15 cellular contexts compared by ENCODE assay signal in genomic region chr6:46235242-46235641, GRCh38.
DNase-seq lines count a peak whose midpoint lies in the region; ATAC-seq and TF ChIP-seq lines count a peak whose summit lies in the region.
"Had no signal": no experiment of that assay in that cellular context is flagged by ENCODE, and none has a peak within 500 bp of the region (broad histone marks: within the 10 kb centered on the region; RNA-seq: fewer than 3 reads in every experiment).

No MANE protein-coding gene starts in this region.

- H3K4me3 ChIP-seq in right atrium auricular region = no peak overlapping the region
- H3K4me3 ChIP-seq in dorsolateral prefrontal cortex = no peak overlapping the region
- no peak overlapping the region for H3K4me3 ChIP-seq in psoas muscle
- H3K4me3 ChIP-seq: GM23248, HAP-1 had no signal

- no peaks in the 10 kb centered on the region for H3K27me3 ChIP-seq in right atrium auricular region
- no peaks in the 10 kb centered on the region for H3K27me3 ChIP-seq in dorsolateral prefrontal cortex
- H3K27me3 ChIP-seq in psoas muscle (ENCODE audit: insufficient read depth in 3 of 3, low read length in 2 of 3) = no peaks in the 10 kb centered on the region
- H3K27me3 ChIP-seq: BE2C had no signal

- DNase-seq in right atrium auricular region (ENCODE audit: low spot score) = no peak
- no peak for DNase-seq in Right ventricle myocardium inferior (ENCODE audit: missing footprints)
- no peak for DNase-seq in dorsolateral prefrontal cortex
- no peak for DNase-seq in psoas muscle
- no peak for DNase-seq in omental fat pad (ENCODE audit: low spot score)
- no peak for DNase-seq in NK-92 treated with Interleukin-12 subunit alpha and Interleukin-12 subunit beta, amount 100 ng/mL, for 24 hours (lab: John Stamatoyannopoulos, UW)
- DNase-seq in T-helper 2 cell = no peak
- DNase-seq: ACHN; BE2C; Caco-2; CD4-positive, alpha-beta T cell; GM23248 had no signal

- H3K4me1 ChIP-seq in right atrium auricular region (peaks cover 0 to 34% of the 10 kb centered on the region in 2 donors), psoas muscle (peaks cover 17% of the 10 kb centered on the region)
- H3K4me1 ChIP-seq: BE2C, Caco-2, HAP-1 had no signal

- WGBS in psoas muscle, 3 donors = 42 to 68% (median 44%) methylated on average over 3 of the region's 3 CpGs

- ATAC-seq in Right ventricle myocardium inferior = no peak
- ATAC-seq in psoas muscle = peak; percentile 62 to 83 (median 73)
- ATAC-seq in omental fat pad (ENCODE audit: low FRiP score) = no peak

- TF ChIP-seq CTCF in right atrium auricular region (IDR thresholded peaks at IDR 0.05) (no peak), dorsolateral prefrontal cortex (IDR thresholded peaks at IDR 0.05 in 54 of 56, conservative IDR thresholded peaks at IDR 0.05 in 2 of 56; ENCODE audit: low read depth in 1 of 56, partially characterized antibody in 56 of 56) (no peak), psoas muscle (IDR thresholded peaks at IDR 0.05) (no peak), omental fat pad (IDR thresholded peaks at IDR 0.05) (no peak)

- intact Hi-C loops in Right ventricle myocardium inferior (cut with DNase I) = loop anchor here (5.0 kb wide), 1 partner anchor 57 kb away; no protein-coding TSS in a partner anchor
- intact Hi-C loops in dorsolateral prefrontal cortex (cut with DNase I) = no loop called here
- intact Hi-C loops in psoas muscle (cut with DNase I) = no loop called here

- H3K27ac ChIP-seq in right atrium auricular region (peak overlapping the region; percentile 52 to 66), dorsolateral prefrontal cortex (peak overlapping the region in 33 of 59 donors; percentile 2 to 74 (median 42)), psoas muscle (no peak overlapping the region)
- H3K27ac ChIP-seq: C4-2B, GM23248, HL-60 had no signal

- no peaks in the 10 kb centered on the region for H3K9me3 ChIP-seq in right atrium auricular region
- H3K9me3 ChIP-seq in psoas muscle = no peaks in the 10 kb centered on the region
- H3K9me3 ChIP-seq: BE2C, Caco-2, HAP-1 had no signal

- peaks cover 5% of the 10 kb centered on the region for H3K36me3 ChIP-seq in right atrium auricular region
- H3K36me3 ChIP-seq in psoas muscle (ENCODE audit: insufficient read depth in 1 of 2, low read depth in 1 of 2) = no peaks in the 10 kb centered on the region
- H3K36me3 ChIP-seq: BE2C, HAP-1 had no signal

Comparison
In these comparisons a context has a peak if more than half of its experiments do, and no peak if none do; other contexts are left out.
1. ATAC-seq: peak in psoas muscle (4 of 4); none in Right ventricle myocardium inferior (single experiment) and omental fat pad (single experiment).